Comparison of ENCODE assay signal across 34 cellular contexts in genomic region chr2:157271590-157272203, GRCh38. TPM values are rescaled to one million over a fixed set of nuclear protein-coding genes. Genes with fewer than 3 reads are reported as not detected.
DNase-seq lines count a peak whose midpoint lies in the region; ATAC-seq and TF ChIP-seq lines count a peak whose summit lies in the region.
"Had no signal": no experiment of that assay in that cellular context is flagged by ENCODE, and none has a peak within 500 bp of the region (broad histone marks: within the 10 kb centered on the region; RNA-seq: fewer than 3 reads in every experiment).

No MANE protein-coding gene starts in this region.

- intact Hi-C loops in esophagus squamous epithelium (cut with DNase I) (no loop called here), dorsolateral prefrontal cortex (cut with DNase I) (no loop called here)

- TF ChIP-seq POLR2A in esophagus squamous epithelium (IDR thresholded peaks at IDR 0.05): no peak

- H3K27ac ChIP-seq in esophagus squamous epithelium (no peak overlapping the region), dorsolateral prefrontal cortex (no peak overlapping the region)
- H3K27ac ChIP-seq: PC-9, VCaP had no signal

- no peak overlapping the region for H3K4me3 Mint-ChIP-seq in activated naive CD8-positive, alpha-beta T cell treated with anti-CD3 and anti-CD28 coated beads, Interleukin-2, amount 50 U/mL, for 24 hours
- H3K4me3 Mint-ChIP-seq in activated naive CD8-positive, alpha-beta T cell treated with anti-CD3 and anti-CD28 coated beads for 36 hours: no peak overlapping the region
- H3K4me3 Mint-ChIP-seq: activated naive CD4-positive, alpha-beta T cell treated with anti-CD3 and anti-CD28 coated beads, Interleukin-2, amount 10 ng/mL, durations not matched to agents 7 days and 5 days; CD8-positive, alpha-beta memory T cell had no signal

- 81 to 94% methylated on average over 1 of the region's 1 CpG for WGBS in esophagus squamous epithelium, 2 donors

- no peak for DNase-seq in activated naive CD8-positive, alpha-beta T cell treated with anti-CD3 and anti-CD28 coated beads, Interleukin-2, amount 50 U/mL, for 24 hours
- DNase-seq in activated naive CD8-positive, alpha-beta T cell treated with anti-CD3 and anti-CD28 coated beads for 36 hours: no peak
- DNase-seq in stimulated activated naive CD8-positive, alpha-beta T cell treated with anti-CD3 and anti-CD28 coated beads, Interleukin-15, Interleukin-2, amounts not matched to agents 100 U/mL and 50 U/mL, for 24 hours: no peak
- no peak for DNase-seq in esophagus squamous epithelium (lab: John Stamatoyannopoulos, UW)
- no peak for DNase-seq in dorsolateral prefrontal cortex
- no peak for DNase-seq in NK-92 (lab: John Stamatoyannopoulos, UW; ENCODE audit: unreplicated experiment)
- DNase-seq: ACHN; activated CD4-positive, alpha-beta T cell treated with anti-CD3 and anti-CD28 coated beads, Interleukin-2, amount 50 U/mL, for 48 hours; activated naive CD4-positive, alpha-beta T cell treated with anti-CD3 and anti-CD28 coated beads, Interleukin-2, amount 10 ng/mL, durations not matched to agents 7 days and 5 days; amygdala; BE2C; CD8-positive, alpha-beta memory T cell; effector CD8-positive, alpha-beta T cell; head of caudate nucleus; IMR-90; left ventricle myocardium superior; NCI-H1048; NCI-H1694 treated with DMSO at 0.1 percent for 48 hours; NCI-H2171; NCI-H524; NK-92 treated with Interleukin-12 subunit alpha and Interleukin-12 subunit beta, amount 100 ng/mL, for 24 hours; PC-9; Right ventricle myocardium superior; stimulated activated CD4-positive, alpha-beta T cell treated with anti-CD3 and anti-CD28 coated beads, Interleukin-12 subunit alpha, Interleukin-12 subunit beta, amount 100 ng/mL, for 4 hours; stimulated activated CD4-positive, alpha-beta T cell treated with anti-CD3 and anti-CD28 coated beads, Interleukin-4, amount 100 ng/mL, for 1 hour had no signal

- peaks cover 0 to 25% (median 0%) of the 10 kb centered on the region in 3 donors for H3K4me1 ChIP-seq in esophagus squamous epithelium
- H3K4me1 ChIP-seq: BE2C, HAP-1 had no signal

- ATAC-seq in activated naive CD8-positive, alpha-beta T cell treated with anti-CD3 and anti-CD28 coated beads, Interleukin-2, amount 50 U/mL, for 24 hours: peak; percentile 33
- ATAC-seq in GM21390 (IDR thresholded peaks at IDR 0.05; ENCODE audit: unreplicated experiment): peak; percentile 70
- ATAC-seq in HG03439 (IDR thresholded peaks at IDR 0.05; ENCODE audit: unreplicated experiment): peak; percentile 63
- peak; percentile 36 for ATAC-seq in stimulated activated naive CD8-positive, alpha-beta T cell treated with anti-CD3 and anti-CD28 coated beads, Interleukin-15, Interleukin-2, amounts not matched to agents 100 U/mL and 50 U/mL, for 24 hours
- ATAC-seq: left ventricle myocardium superior, sciatic nerve had no signal

- no peak for TF ChIP-seq CTCF in esophagus squamous epithelium (IDR thresholded peaks at IDR 0.05)
- TF ChIP-seq CTCF in dorsolateral prefrontal cortex (IDR thresholded peaks at IDR 0.05 in 54 of 56, conservative IDR thresholded peaks at IDR 0.05 in 2 of 56; ENCODE audit: low read depth in 1 of 56, partially characterized antibody in 56 of 56): no peak

- no peaks in the 10 kb centered on the region for H3K27me3 ChIP-seq in esophagus squamous epithelium
- no peaks in the 10 kb centered on the region for H3K27me3 ChIP-seq in dorsolateral prefrontal cortex
- H3K27me3 ChIP-seq: BE2C had no signal

- no peaks in the 10 kb centered on the region for H3K36me3 Mint-ChIP-seq in activated naive CD8-positive, alpha-beta T cell treated with anti-CD3 and anti-CD28 coated beads, Interleukin-2, amount 50 U/mL, for 24 hours (ENCODE audit: low read depth)
- H3K36me3 Mint-ChIP-seq in activated naive CD8-positive, alpha-beta T cell treated with anti-CD3 and anti-CD28 coated beads for 36 hours: no peaks in the 10 kb centered on the region
- H3K36me3 Mint-ChIP-seq: activated naive CD4-positive, alpha-beta T cell treated with anti-CD3 and anti-CD28 coated beads, Interleukin-2, amount 10 ng/mL, durations not matched to agents 7 days and 5 days; CD8-positive, alpha-beta memory T cell had no signal

- H3K4me3 ChIP-seq in esophagus squamous epithelium: no peak overlapping the region
- no peak overlapping the region for H3K4me3 ChIP-seq in dorsolateral prefrontal cortex
- H3K4me3 ChIP-seq: HAP-1, PC-9 had no signal

- H3K36me3 ChIP-seq in esophagus squamous epithelium: no peaks in the 10 kb centered on the region
- H3K36me3 ChIP-seq: BE2C, HAP-1 had no signal

- peaks cover 19% of the 10 kb centered on the region for H3K27me3 Mint-ChIP-seq in activated naive CD8-positive, alpha-beta T cell treated with anti-CD3 and anti-CD28 coated beads, Interleukin-2, amount 50 U/mL, for 24 hours
- H3K27me3 Mint-ChIP-seq in activated naive CD8-positive, alpha-beta T cell treated with anti-CD3 and anti-CD28 coated beads for 36 hours: peaks cover 32% of the 10 kb centered on the region
- H3K27me3 Mint-ChIP-seq: activated naive CD4-positive, alpha-beta T cell treated with anti-CD3 and anti-CD28 coated beads, Interleukin-2, amount 10 ng/mL, durations not matched to agents 7 days and 5 days; progenitor cell of endocrine pancreas had no signal

- no peaks in the 10 kb centered on the region for H3K9me3 Mint-ChIP-seq in activated naive CD8-positive, alpha-beta T cell treated with anti-CD3 and anti-CD28 coated beads, Interleukin-2, amount 50 U/mL, for 24 hours
- no peaks in the 10 kb centered on the region for H3K9me3 Mint-ChIP-seq in activated naive CD8-positive, alpha-beta T cell treated with anti-CD3 and anti-CD28 coated beads for 36 hours
- H3K9me3 Mint-ChIP-seq: activated naive CD4-positive, alpha-beta T cell treated with anti-CD3 and anti-CD28 coated beads, Interleukin-2, amount 10 ng/mL, durations not matched to agents 7 days and 5 days had no signal

- no peaks in the 10 kb centered on the region for H3K9me3 ChIP-seq in esophagus squamous epithelium
- H3K9me3 ChIP-seq: BE2C, HAP-1 had no signal

- H3K27ac Mint-ChIP-seq in activated naive CD8-positive, alpha-beta T cell treated with anti-CD3 and anti-CD28 coated beads, Interleukin-2, amount 50 U/mL, for 24 hours: no peak overlapping the region
- H3K27ac Mint-ChIP-seq in activated naive CD8-positive, alpha-beta T cell treated with anti-CD3 and anti-CD28 coated beads for 36 hours: no peak overlapping the region
- H3K27ac Mint-ChIP-seq: activated naive CD4-positive, alpha-beta T cell treated with anti-CD3 and anti-CD28 coated beads, Interleukin-2, amount 10 ng/mL, durations not matched to agents 7 days and 5 days; CD8-positive, alpha-beta memory T cell; progenitor cell of endocrine pancreas had no signal

- peaks cover 17% of the 10 kb centered on the region for H3K4me1 Mint-ChIP-seq in activated naive CD8-positive, alpha-beta T cell treated with anti-CD3 and anti-CD28 coated beads, Interleukin-2, amount 50 U/mL, for 24 hours
- peaks cover 16% of the 10 kb centered on the region for H3K4me1 Mint-ChIP-seq in activated naive CD8-positive, alpha-beta T cell treated with anti-CD3 and anti-CD28 coated beads for 36 hours
- H3K4me1 Mint-ChIP-seq: activated naive CD4-positive, alpha-beta T cell treated with anti-CD3 and anti-CD28 coated beads, Interleukin-2, amount 10 ng/mL, durations not matched to agents 7 days and 5 days; CD8-positive, alpha-beta memory T cell had no signal

RNA-seq across cellular contexts. Expression of gene GALNT5, which starts 14.2 kb away (rescaled TPM):
- total RNA-seq in activated naive CD8-positive, alpha-beta T cell treated with anti-CD3 and anti-CD28 coated beads for 36 hours: not detected
- total RNA-seq in esophagus squamous epithelium (10 to 100 TPM in 1 of 4 donors, 1 to 10 TPM in 3; 6.7 to 11.2 (median 8.6) TPM), dorsolateral prefrontal cortex (1 to 10 TPM in 1 of 120 experiments, under 1 TPM in 48, not detected in 71; 0.06 to 1.1 (median 0.12) TPM)
- total RNA-seq: CD8-positive, alpha-beta memory T cell had no signal

RNA-seq across cellular contexts. Expression of gene ERMN, which starts 53.9 kb away (rescaled TPM):
- 1 to 10 TPM; 1.9 to 2.0 TPM for total RNA-seq in activated naive CD8-positive, alpha-beta T cell treated with anti-CD3 and anti-CD28 coated beads for 36 hours
- total RNA-seq in esophagus squamous epithelium (1 to 10 TPM in 1 of 4 donors, under 1 TPM in 2, not detected in 1; 0.04 to 1.1 (median 0.19) TPM), dorsolateral prefrontal cortex (100 to 1,000 TPM in 97 of 120 experiments, 10 to 100 TPM in 23; 40.3 to 874 (median 194) TPM)
- total RNA-seq: bronchial epithelial cell, epithelial cell of proximal tubule, IMR-90, left ventricle myocardium superior, PC-9, progenitor cell of endocrine pancreas, Right ventricle myocardium superior, urinary bladder had no signal

Comparison
In these comparisons a context has a peak if more than half of its experiments do, and no peak if none do; other contexts are left out.
1. RNA of gene ERMN, which starts 53.9 kb away (total RNA-seq): 40.3 to 874 TPM in dorsolateral prefrontal cortex; 1.9 to 2.0 TPM in activated naive CD8-positive, alpha-beta T cell treated with anti-CD3 and anti-CD28 coated beads for 36 hours and 0.04 to 1.1 TPM in esophagus squamous epithelium; every median in the first group is over 10 times any median in the second.
2. Peak in every context shown above with its lines, with median percentiles within 50 percentile points of each other: ATAC-seq.